22 cellular contexts compared by ENCODE assay signal in genomic region chr7:98081351-98081750, GRCh38.
"Had no signal": no experiment of that assay in that cellular context is flagged by ENCODE, and none has a peak within 500 bp of the region (broad histone marks: within the 10 kb centered on the region; RNA-seq: fewer than 3 reads in every experiment).

No MANE protein-coding gene starts in this region.

- H3K36me3 ChIP-seq: gastrocnemius medialis, neutrophil, pancreas, right lobe of liver, stomach, thyroid gland, vagina had no signal

- H3K27ac ChIP-seq: dorsolateral prefrontal cortex, gastrocnemius medialis, neutrophil, pancreas, right lobe of liver, stomach, thyroid gland, vagina had no signal

- FAIRE-seq: keratinocyte had no signal

- H3K4me3 ChIP-seq: dorsolateral prefrontal cortex, gastrocnemius medialis, lung, mucosa of descending colon, pancreas, right lobe of liver, smooth muscle cell, stomach, thyroid gland, vagina had no signal

- H3K27me3 ChIP-seq: dorsolateral prefrontal cortex, gastrocnemius medialis, pancreas, right lobe of liver, stomach, thyroid gland, vagina had no signal

- DNase-seq: dorsolateral prefrontal cortex; effector CD8-positive, alpha-beta T cell; erythroblast; gastrocnemius medialis; mucosa of descending colon; naive B cell; retina; stimulated activated CD4-positive, alpha-beta T cell treated with anti-CD3 and anti-CD28 coated beads, Interleukin-12 subunit alpha, Interleukin-12 subunit beta, amount 100 ng/mL, for 4 hours; stimulated activated CD4-positive, alpha-beta T cell treated with anti-CD3 and anti-CD28 coated beads, Interleukin-1b, Interleukin-23, amount 100 ng/mL, for 48 hours; stimulated activated CD4-positive, alpha-beta T cell treated with anti-CD3 and anti-CD28 coated beads, Interleukin-4, amount 100 ng/mL, for 1 hour; stimulated activated CD8-positive, alpha-beta memory T cell treated with anti-CD3 and anti-CD28 coated beads, Interleukin-4, amount 100 ng/mL, for 48 hours; stimulated activated naive CD4-positive, alpha-beta T cell; stomach; thyroid gland; trophoblast cell had no signal

- H3K9me3 ChIP-seq: gastrocnemius medialis, mucosa of descending colon, neutrophil, pancreas, right lobe of liver, stomach, thyroid gland, vagina had no signal

- H3K4me1 ChIP-seq: gastrocnemius medialis, right lobe of liver, stomach, thyroid gland, vagina had no signal
